ENCODE assay signal across 26 cellular contexts in the genomic region with DNA sequence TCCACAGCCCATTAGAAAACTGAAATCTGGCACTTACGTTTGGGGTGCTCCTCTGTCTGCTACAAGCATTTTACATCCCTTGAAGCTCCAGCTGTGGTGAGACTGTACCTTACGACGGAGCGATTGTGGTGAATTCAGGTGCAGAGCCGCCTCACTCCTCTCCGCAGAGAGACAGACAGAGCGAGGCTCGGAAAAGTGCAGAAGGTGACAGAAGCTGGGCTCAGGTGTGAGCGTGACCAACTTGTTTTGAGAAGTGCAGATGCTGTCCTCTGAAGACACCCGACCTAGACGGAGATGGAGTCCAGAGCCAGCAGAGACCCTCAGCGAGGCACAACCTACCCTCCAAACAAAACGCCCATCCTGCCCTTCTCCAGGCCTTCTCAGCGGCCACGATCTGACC.
"Had no signal": no experiment of that assay in that cellular context is flagged by ENCODE, and none has a peak within 500 bp of the region (broad histone marks: within the 10 kb centered on the region; RNA-seq: fewer than 3 reads in every experiment).

No MANE protein-coding gene starts in this region.

- H3K27me3 Mint-ChIP-seq: activated CD4-positive, alpha-beta T cell treated with anti-CD3 and anti-CD28 coated beads, Interleukin-2, amount 10 ng/mL, durations not matched to agents 24 days and 14 days; activated naive CD4-positive, alpha-beta T cell treated with anti-CD3 and anti-CD28 coated beads, Interleukin-2, amount 10 ng/mL, durations not matched to agents 7 days and 5 days; activated naive CD8-positive, alpha-beta T cell treated with anti-CD3 and anti-CD28 coated beads, Interleukin-2, amount 10 ng/mL, durations not matched to agents 7 days and 5 days; activated T-cell treated with anti-CD3 and anti-CD28 coated beads, Interleukin-2, amount 50 U/mL, for 24 hours had no signal

- H3K9me3 Mint-ChIP-seq: activated CD4-positive, alpha-beta memory T cell treated with anti-CD3 and anti-CD28 coated beads for 36 hours; activated CD4-positive, alpha-beta T cell treated with anti-CD3 and anti-CD28 coated beads, Interleukin-2, amount 10 ng/mL, durations not matched to agents 24 days and 14 days; activated naive CD4-positive, alpha-beta T cell treated with anti-CD3 and anti-CD28 coated beads, Interleukin-2, amount 10 ng/mL, durations not matched to agents 7 days and 5 days; activated naive CD8-positive, alpha-beta T cell treated with anti-CD3 and anti-CD28 coated beads, Interleukin-2, amount 10 ng/mL, durations not matched to agents 7 days and 5 days; activated T-cell treated with anti-CD3 and anti-CD28 coated beads, Interleukin-2, amount 50 U/mL, for 24 hours; activated T-cell treated with anti-CD3 and anti-CD28 coated beads, Interleukin-2, amount 50 U/mL, for 72 hours; endodermal cell had no signal

- H3K27ac Mint-ChIP-seq: activated CD4-positive, alpha-beta memory T cell treated with anti-CD3 and anti-CD28 coated beads for 36 hours; activated CD4-positive, alpha-beta T cell treated with anti-CD3 and anti-CD28 coated beads for 36 hours; activated CD4-positive, alpha-beta T cell treated with anti-CD3 and anti-CD28 coated beads, Interleukin-2, amount 10 ng/mL, durations not matched to agents 24 days and 14 days; activated CD8-positive, alpha-beta T cell treated with anti-CD3 and anti-CD28 coated beads, Interleukin-2, amount 10 ng/mL, durations not matched to agents 7 days and 5 days; activated naive CD4-positive, alpha-beta T cell treated with anti-CD3 and anti-CD28 coated beads, Interleukin-2, amount 10 ng/mL, durations not matched to agents 7 days and 5 days; activated naive CD4-positive, alpha-beta T cell treated with anti-CD3 and anti-CD28 coated beads, Interleukin-2, amount 50 U/mL, for 72 hours; activated naive CD8-positive, alpha-beta T cell treated with anti-CD3 and anti-CD28 coated beads, Interleukin-2, amount 10 ng/mL, durations not matched to agents 7 days and 5 days; activated T-cell treated with anti-CD3 and anti-CD28 coated beads, Interleukin-2, amount 50 U/mL, for 24 hours; activated T-cell treated with anti-CD3 and anti-CD28 coated beads, Interleukin-2, amount 50 U/mL, for 72 hours; endodermal cell had no signal

- H3K4me3 ChIP-seq: ascending aorta, breast epithelium, cardiac muscle cell, colonic mucosa had no signal

- H3K4me1 ChIP-seq: ascending aorta, breast epithelium, colonic mucosa had no signal

- DNase-seq: activated CD4-positive, alpha-beta memory T cell treated with anti-CD3 and anti-CD28 coated beads for 36 hours; activated CD4-positive, alpha-beta T cell treated with anti-CD3 and anti-CD28 coated beads for 36 hours; activated CD4-positive, alpha-beta T cell treated with anti-CD3 and anti-CD28 coated beads, Interleukin-2, amount 10 ng/mL, durations not matched to agents 24 days and 14 days; activated CD4-positive, CD25-positive, alpha-beta regulatory T cell; activated CD4-positive, CD25-positive, alpha-beta regulatory T cell treated with anti-CD3 and anti-CD28 coated beads, Interleukin-2, amount 50 U/mL, for 72 hours; activated CD8-positive, alpha-beta memory T cell treated with anti-CD3 and anti-CD28 coated beads, Interleukin-2, amount 50 U/mL, for 48 hours; activated CD8-positive, alpha-beta T cell treated with anti-CD3 and anti-CD28 coated beads, Interleukin-2, amount 10 ng/mL, durations not matched to agents 7 days and 5 days; activated naive CD4-positive, alpha-beta T cell; activated naive CD4-positive, alpha-beta T cell treated with anti-CD3 and anti-CD28 coated beads, Interleukin-2, amount 10 ng/mL, durations not matched to agents 7 days and 5 days; activated naive CD8-positive, alpha-beta T cell treated with anti-CD3 and anti-CD28 coated beads, Interleukin-2, amount 10 ng/mL, durations not matched to agents 7 days and 5 days; activated T-cell treated with anti-CD3 and anti-CD28 coated beads for 4 hours; activated T-cell treated with anti-CD3 and anti-CD28 coated beads, Interleukin-2, amount 50 U/mL, for 24 hours; activated T-cell treated with anti-CD3 and anti-CD28 coated beads, Interleukin-2, amount 50 U/mL, for 72 hours; central memory CD4-positive, alpha-beta T cell; cerebellar nuclear complex; colonic mucosa; effector memory CD4-positive, alpha-beta T cell; foreskin fibroblast; T-helper 2 cell had no signal

- H3K4me1 Mint-ChIP-seq: activated CD4-positive, alpha-beta T cell treated with anti-CD3 and anti-CD28 coated beads for 36 hours; activated CD4-positive, alpha-beta T cell treated with anti-CD3 and anti-CD28 coated beads, Interleukin-2, amount 10 ng/mL, durations not matched to agents 24 days and 14 days; activated naive CD4-positive, alpha-beta T cell treated with anti-CD3 and anti-CD28 coated beads, Interleukin-2, amount 10 ng/mL, durations not matched to agents 7 days and 5 days; activated naive CD8-positive, alpha-beta T cell treated with anti-CD3 and anti-CD28 coated beads, Interleukin-2, amount 10 ng/mL, durations not matched to agents 7 days and 5 days; endodermal cell had no signal

- H3K36me3 Mint-ChIP-seq: activated CD4-positive, alpha-beta memory T cell treated with anti-CD3 and anti-CD28 coated beads for 36 hours; activated naive CD4-positive, alpha-beta T cell treated with anti-CD3 and anti-CD28 coated beads, Interleukin-2, amount 10 ng/mL, durations not matched to agents 7 days and 5 days; activated naive CD4-positive, alpha-beta T cell treated with anti-CD3 and anti-CD28 coated beads, Interleukin-2, amount 50 U/mL, for 72 hours; activated naive CD8-positive, alpha-beta T cell treated with anti-CD3 and anti-CD28 coated beads, Interleukin-2, amount 10 ng/mL, durations not matched to agents 7 days and 5 days; brain had no signal

- ATAC-seq: activated CD4-positive, alpha-beta T cell treated with anti-CD3 and anti-CD28 coated beads for 36 hours; activated CD8-positive, alpha-beta T cell treated with anti-CD3 and anti-CD28 coated beads, Interleukin-2, amount 10 ng/mL, durations not matched to agents 7 days and 5 days; activated naive CD4-positive, alpha-beta T cell treated with anti-CD3 and anti-CD28 coated beads, Interleukin-2, amount 50 U/mL, for 72 hours; activated T-cell treated with anti-CD3 and anti-CD28 coated beads, Interleukin-2, amount 50 U/mL, for 72 hours; esophagus mucosa had no signal

- H3K36me3 ChIP-seq: ascending aorta, breast epithelium, cardiac muscle cell, colonic mucosa had no signal

- H3K27ac ChIP-seq: ascending aorta, breast epithelium, cardiac muscle cell, colonic mucosa had no signal

- H3K9me3 ChIP-seq: ascending aorta, breast epithelium, colonic mucosa had no signal

- H3K4me3 Mint-ChIP-seq: activated CD4-positive, alpha-beta memory T cell treated with anti-CD3 and anti-CD28 coated beads for 36 hours; activated CD4-positive, alpha-beta T cell treated with anti-CD3 and anti-CD28 coated beads for 36 hours; activated CD4-positive, alpha-beta T cell treated with anti-CD3 and anti-CD28 coated beads, Interleukin-2, amount 10 ng/mL, durations not matched to agents 24 days and 14 days; activated CD8-positive, alpha-beta T cell treated with anti-CD3 and anti-CD28 coated beads, Interleukin-2, amount 10 ng/mL, durations not matched to agents 7 days and 5 days; activated naive CD4-positive, alpha-beta T cell treated with anti-CD3 and anti-CD28 coated beads, Interleukin-2, amount 10 ng/mL, durations not matched to agents 7 days and 5 days; activated naive CD8-positive, alpha-beta T cell treated with anti-CD3 and anti-CD28 coated beads, Interleukin-2, amount 10 ng/mL, durations not matched to agents 7 days and 5 days; activated T-cell treated with anti-CD3 and anti-CD28 coated beads, Interleukin-2, amount 50 U/mL, for 24 hours; activated T-cell treated with anti-CD3 and anti-CD28 coated beads, Interleukin-2, amount 50 U/mL, for 72 hours; brain; endodermal cell had no signal

- H3K27me3 ChIP-seq: ascending aorta, breast epithelium, cardiac muscle cell, colonic mucosa had no signal
